In genomic region chr14:77026166-77026929, GRCh38 we compare ENCODE assay signal across 8 cellular contexts. TPM values are rescaled to one million over a fixed set of nuclear protein-coding genes. Genes with fewer than 3 reads are reported as not detected.
DNase-seq lines count a peak whose midpoint lies in the region; ATAC-seq and TF ChIP-seq lines count a peak whose summit lies in the region.

No MANE protein-coding gene starts in this region.

- H3K9me3 Mint-ChIP-seq in activated T-helper 1 cell treated with anti-CD3 and anti-CD28 coated beads, Interleukin-12 subunit alpha, Interleukin-12 subunit beta, Interleukin-2, Interleukin-4 antibody, amounts not matched to agents 30 ng/mL and 10 ng/mL and 1 ng/mL, durations not matched to agents 14 hours and 24 hours and 36 hours = no peaks in the 10 kb centered on the region

- peak; percentile 69 for DNase-seq in A673 (ENCODE audit: low spot score)
- peak; percentile 49 for DNase-seq in GM20000 (ENCODE audit: low spot score)
- no peak for DNase-seq in activated T-helper 1 cell treated with anti-CD3 and anti-CD28 coated beads, Interleukin-12 subunit alpha, Interleukin-12 subunit beta, Interleukin-2, Interleukin-4 antibody, amounts not matched to agents 30 ng/mL and 10 ng/mL and 1 ng/mL, durations not matched to agents 14 hours and 24 hours and 36 hours (ENCODE audit: low spot score)
- DNase-seq in left ventricle myocardium inferior = peak; percentile 49
- DNase-seq in sciatic nerve (ENCODE audit: low spot score) = peak; percentile 70
- DNase-seq in AML-193 (lab: John Stamatoyannopoulos, UW) = no peak
- no peak for DNase-seq in 8988T

- peak overlapping the region; percentile 82 for H3K4me3 Mint-ChIP-seq in activated T-helper 1 cell treated with anti-CD3 and anti-CD28 coated beads, Interleukin-12 subunit alpha, Interleukin-12 subunit beta, Interleukin-2, Interleukin-4 antibody, amounts not matched to agents 30 ng/mL and 10 ng/mL and 1 ng/mL, durations not matched to agents 14 hours and 24 hours and 36 hours

- peaks cover 13% of the 10 kb centered on the region for H3K36me3 Mint-ChIP-seq in activated T-helper 1 cell treated with anti-CD3 and anti-CD28 coated beads, Interleukin-12 subunit alpha, Interleukin-12 subunit beta, Interleukin-2, Interleukin-4 antibody, amounts not matched to agents 30 ng/mL and 10 ng/mL and 1 ng/mL, durations not matched to agents 14 hours and 24 hours and 36 hours (ENCODE audit: low read depth)

- peaks cover 26% of the 10 kb centered on the region for H3K36me3 ChIP-seq in A673 (ENCODE audit: insufficient read depth, low read length, poor library complexity, severe bottlenecking)
- peaks cover 17% of the 10 kb centered on the region for H3K36me3 ChIP-seq in left ventricle myocardium inferior

- no peak for ATAC-seq in sciatic nerve
- ATAC-seq in HG03460 (IDR thresholded peaks at IDR 0.05; ENCODE audit: unreplicated experiment) = no peak

- intact Hi-C loops in A673 (cut with micrococcal nuclease; ENCODE audit: unreplicated experiment) = loop anchor here (5.0 kb wide), 1 partner anchor 109 kb away; no protein-coding TSS in a partner anchor
- intact Hi-C loops in activated T-helper 1 cell treated with anti-CD3 and anti-CD28 coated beads, Interleukin-12 subunit alpha, Interleukin-12 subunit beta, Interleukin-2, Interleukin-4 antibody, amounts not matched to agents 30 ng/mL and 10 ng/mL and 1 ng/mL, durations not matched to agents 14 hours and 24 hours and 36 hours (cut with micrococcal nuclease) = no loop called here
- intact Hi-C loops in left ventricle myocardium inferior (cut with micrococcal nuclease) = no loop called here
- intact Hi-C loops in sciatic nerve (cut with DNase I) = loop anchor here (5.0 to 10.0 kb wide), 2 partner anchors 74 to 112 kb away; no protein-coding TSS in a partner anchor

- H3K27ac ChIP-seq in A673 (ENCODE audit: low read depth, low read length, poor library complexity, severe bottlenecking) (peak overlapping the region; percentile 97), left ventricle myocardium inferior (replicated peaks) (peak overlapping the region; percentile 100)

- H3K4me3 ChIP-seq in A673 (ENCODE audit: low read depth, low read length, poor library complexity, severe bottlenecking) = peak overlapping the region; percentile 87
- H3K4me3 ChIP-seq in left ventricle myocardium inferior = peak overlapping the region; percentile 89

- no TSS peak for BruUV-seq in A673 (replicated peaks; lab: Mats Ljungman, UMichigan)

- POLR2A ChIA-PET in A673 (lab: Charles Lee; ENCODE audit: low non-redundant PET) = no interaction called here

- H3K4me1 ChIP-seq in A673 (ENCODE audit: insufficient read depth, low read length, poor library complexity, severe bottlenecking) (peaks cover 42% of the 10 kb centered on the region), left ventricle myocardium inferior (peaks cover 90% of the 10 kb centered on the region)

- H3K27ac Mint-ChIP-seq in activated T-helper 1 cell treated with anti-CD3 and anti-CD28 coated beads, Interleukin-12 subunit alpha, Interleukin-12 subunit beta, Interleukin-2, Interleukin-4 antibody, amounts not matched to agents 30 ng/mL and 10 ng/mL and 1 ng/mL, durations not matched to agents 14 hours and 24 hours and 36 hours = peak overlapping the region; percentile 29

- TF ChIP-seq CTCF in A673 (conservative IDR thresholded peaks at IDR 0.05; ENCODE audit: low read depth, low read length) (no peak), GM20000 (IDR thresholded peaks at IDR 0.05; ENCODE audit: extremely low read depth, missing control alignments) (no peak), left ventricle myocardium inferior (IDR thresholded peaks at IDR 0.05; ENCODE audit: borderline replicate concordance) (no peak)

- no peaks in the 10 kb centered on the region for H3K27me3 Mint-ChIP-seq in activated T-helper 1 cell treated with anti-CD3 and anti-CD28 coated beads, Interleukin-12 subunit alpha, Interleukin-12 subunit beta, Interleukin-2, Interleukin-4 antibody, amounts not matched to agents 30 ng/mL and 10 ng/mL and 1 ng/mL, durations not matched to agents 14 hours and 24 hours and 36 hours (ENCODE audit: insufficient read depth)

- H3K27me3 ChIP-seq in A673 (replicated peaks; ENCODE audit: insufficient read depth, low read depth, low read length, poor library complexity) (no peaks in the 10 kb centered on the region), left ventricle myocardium inferior (ENCODE audit: low read depth) (no peaks in the 10 kb centered on the region)

- H3K4me1 Mint-ChIP-seq in activated T-helper 1 cell treated with anti-CD3 and anti-CD28 coated beads, Interleukin-12 subunit alpha, Interleukin-12 subunit beta, Interleukin-2, Interleukin-4 antibody, amounts not matched to agents 30 ng/mL and 10 ng/mL and 1 ng/mL, durations not matched to agents 14 hours and 24 hours and 36 hours (ENCODE audit: low read depth) = peaks cover 59% of the 10 kb centered on the region

- H3K9me3 ChIP-seq in A673 (ENCODE audit: low read depth, low read length, poor library complexity, severe bottlenecking) (no peaks in the 10 kb centered on the region), left ventricle myocardium inferior (replicated peaks) (no peaks in the 10 kb centered on the region)

- CTCF ChIA-PET in A673 (lab: Charles Lee) = interaction anchor here (0.6 kb wide), 1 partner anchor 24 kb away, joined by 3 read pairs; no protein-coding TSS in a partner anchor

RNA-seq across cellular contexts. Expression of gene IRF2BPL, which starts 2.2 kb away (rescaled TPM):
- total RNA-seq in A673 (2021) = 51.2 and 55.9 TPM in 2 replicates
- total RNA-seq in activated T-helper 1 cell treated with anti-CD3 and anti-CD28 coated beads, Interleukin-12 subunit alpha, Interleukin-12 subunit beta, Interleukin-2, Interleukin-4 antibody, amounts not matched to agents 30 ng/mL and 10 ng/mL and 1 ng/mL, durations not matched to agents 14 hours and 24 hours and 36 hours = 24.9 and 26.5 TPM in 2 replicates
- 35.5 TPM for total RNA-seq in left ventricle myocardium inferior
- total RNA-seq in sciatic nerve = 59.6 TPM

Comparison
In these comparisons a context has a peak if more than half of its experiments do, and no peak if none do; other contexts are left out.
1. DNase-seq: peak in A673 (single experiment), GM20000 (single experiment), left ventricle myocardium inferior (single experiment) and sciatic nerve (single experiment); none in activated T-helper 1 cell treated with anti-CD3 and anti-CD28 coated beads, Interleukin-12 subunit alpha, Interleukin-12 subunit beta, Interleukin-2, Interleukin-4 antibody, amounts not matched to agents 30 ng/mL and 10 ng/mL and 1 ng/mL, durations not matched to agents 14 hours and 24 hours and 36 hours (single experiment), AML-193 (0 of 2) and 8988T (single experiment).
2. intact Hi-C loops: an anchor here in A673 (5.0 kb wide) and sciatic nerve (5.0 to 10.0 kb wide); none called in activated T-helper 1 cell treated with anti-CD3 and anti-CD28 coated beads, Interleukin-12 subunit alpha, Interleukin-12 subunit beta, Interleukin-2, Interleukin-4 antibody, amounts not matched to agents 30 ng/mL and 10 ng/mL and 1 ng/mL, durations not matched to agents 14 hours and 24 hours and 36 hours and left ventricle myocardium inferior.